Comparison of ENCODE assay signal across 1 cellular context in the genomic region with DNA sequence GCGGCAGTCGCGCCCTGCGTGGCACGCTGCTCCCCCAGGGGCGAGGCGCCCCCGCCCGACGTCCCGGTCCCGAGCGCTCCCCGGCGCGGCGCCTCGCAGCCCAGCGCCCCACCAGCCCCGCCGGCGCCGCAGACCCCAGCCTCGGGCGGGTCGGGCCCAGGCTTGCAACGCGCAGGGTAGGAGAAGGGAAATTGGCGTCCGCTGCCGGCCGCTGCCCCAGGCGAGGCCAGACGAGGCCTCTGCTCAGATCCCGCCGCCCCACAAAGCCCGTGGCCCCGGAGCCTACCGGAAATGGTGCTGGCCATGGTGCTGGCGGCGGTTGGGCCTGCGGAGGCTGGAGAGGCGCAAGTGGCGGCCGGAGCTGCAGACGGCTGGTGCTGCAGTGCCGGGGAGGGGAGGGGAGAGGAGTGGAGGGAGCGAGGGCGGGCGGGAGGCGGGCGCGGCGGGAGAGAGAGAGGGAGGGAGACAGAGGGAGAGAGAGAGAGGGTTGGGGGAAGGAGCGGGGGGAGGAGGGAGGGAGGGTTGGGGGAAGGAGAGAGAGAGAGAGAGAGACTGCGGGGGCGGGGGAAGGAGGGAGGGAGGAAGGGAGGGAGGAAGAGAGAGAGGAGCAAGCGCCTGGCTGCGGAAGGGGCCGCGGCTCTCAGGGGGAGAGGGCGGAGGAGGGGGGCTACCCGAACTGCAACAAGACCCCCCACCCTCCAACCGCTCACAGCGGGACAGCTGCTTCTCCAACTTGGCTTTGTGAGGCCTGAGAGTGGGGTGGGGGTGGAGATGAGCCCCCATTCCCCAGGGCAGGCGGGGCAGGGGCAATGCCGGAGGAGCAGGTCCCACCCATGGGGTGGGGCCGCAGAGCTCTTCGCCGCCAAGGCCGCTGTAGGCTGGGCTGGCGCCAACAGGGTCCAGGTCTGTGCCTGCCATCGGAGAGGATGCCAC.
A peak's percentile ranks its signal among the peaks of the same experiment; 100 is the strongest.
TF ChIP-seq lines count a peak whose summit lies in the region.

A gene (minus strand): TSS at position 384 of the 933 bp plus-strand sequence. CDS start 79 bp downstream, at position 305.

TF ChIP-seq in HEK293, 187 proteins besides CTCF, POLR2A, EP300 and RAD21 (continued from another document):
- TF ChIP-seq, protein P1, sequence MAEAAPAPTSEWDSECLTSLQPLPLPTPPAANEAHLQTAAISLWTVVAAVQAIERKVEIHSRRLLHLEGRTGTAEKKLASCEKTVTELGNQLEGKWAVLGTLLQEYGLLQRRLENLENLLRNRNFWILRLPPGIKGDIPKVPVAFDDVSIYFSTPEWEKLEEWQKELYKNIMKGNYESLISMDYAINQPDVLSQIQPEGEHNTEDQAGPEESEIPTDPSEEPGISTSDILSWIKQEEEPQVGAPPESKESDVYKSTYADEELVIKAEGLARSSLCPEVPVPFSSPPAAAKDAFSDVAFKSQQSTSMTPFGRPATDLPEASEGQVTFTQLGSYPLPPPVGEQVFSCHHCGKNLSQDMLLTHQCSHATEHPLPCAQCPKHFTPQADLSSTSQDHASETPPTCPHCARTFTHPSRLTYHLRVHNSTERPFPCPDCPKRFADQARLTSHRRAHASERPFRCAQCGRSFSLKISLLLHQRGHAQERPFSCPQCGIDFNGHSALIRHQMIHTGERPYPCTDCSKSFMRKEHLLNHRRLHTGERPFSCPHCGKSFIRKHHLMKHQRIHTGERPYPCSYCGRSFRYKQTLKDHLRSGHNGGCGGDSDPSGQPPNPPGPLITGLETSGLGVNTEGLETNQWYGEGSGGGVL (tag by site-specific recombination; IDR thresholded peaks at IDR 0.05) = peak; percentile 93
- TF ChIP-seq ZNF138 (tag by site-specific recombination; IDR thresholded peaks at IDR 0.05; ENCODE audit: borderline replicate concordance) = no peak
- no peak for TF ChIP-seq ZNF544 (tag by site-specific recombination; IDR thresholded peaks at IDR 0.05)
- TF ChIP-seq KLF1 (tag by site-specific recombination; IDR thresholded peaks at IDR 0.05) = peak; percentile 96
- TF ChIP-seq ZNF561 (tag by site-specific recombination; IDR thresholded peaks at IDR 0.05; ENCODE audit: borderline replicate concordance) = peak; percentile 54
- no peak; the same call in 1 of the 2 replicates for TF ChIP-seq ZNF610 (tag by site-specific recombination; IDR thresholded peaks at IDR 0.05; ENCODE audit: borderline replicate concordance)
- TF ChIP-seq ZNF391 (tag by site-specific recombination; IDR thresholded peaks at IDR 0.05; ENCODE audit: borderline replicate concordance, low read depth) = 0 out of 2 replicates have a peak, but pooled peaks have one; percentile 35
- TF ChIP-seq, protein P2, sequence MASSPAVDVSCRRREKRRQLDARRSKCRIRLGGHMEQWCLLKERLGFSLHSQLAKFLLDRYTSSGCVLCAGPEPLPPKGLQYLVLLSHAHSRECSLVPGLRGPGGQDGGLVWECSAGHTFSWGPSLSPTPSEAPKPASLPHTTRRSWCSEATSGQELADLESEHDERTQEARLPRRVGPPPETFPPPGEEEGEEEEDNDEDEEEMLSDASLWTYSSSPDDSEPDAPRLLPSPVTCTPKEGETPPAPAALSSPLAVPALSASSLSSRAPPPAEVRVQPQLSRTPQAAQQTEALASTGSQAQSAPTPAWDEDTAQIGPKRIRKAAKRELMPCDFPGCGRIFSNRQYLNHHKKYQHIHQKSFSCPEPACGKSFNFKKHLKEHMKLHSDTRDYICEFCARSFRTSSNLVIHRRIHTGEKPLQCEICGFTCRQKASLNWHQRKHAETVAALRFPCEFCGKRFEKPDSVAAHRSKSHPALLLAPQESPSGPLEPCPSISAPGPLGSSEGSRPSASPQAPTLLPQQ (tag by site-specific recombination; IDR thresholded peaks at IDR 0.05) = peak; percentile 85
